Comparison of ENCODE assay signal across 11 cellular contexts in the genomic region with DNA sequence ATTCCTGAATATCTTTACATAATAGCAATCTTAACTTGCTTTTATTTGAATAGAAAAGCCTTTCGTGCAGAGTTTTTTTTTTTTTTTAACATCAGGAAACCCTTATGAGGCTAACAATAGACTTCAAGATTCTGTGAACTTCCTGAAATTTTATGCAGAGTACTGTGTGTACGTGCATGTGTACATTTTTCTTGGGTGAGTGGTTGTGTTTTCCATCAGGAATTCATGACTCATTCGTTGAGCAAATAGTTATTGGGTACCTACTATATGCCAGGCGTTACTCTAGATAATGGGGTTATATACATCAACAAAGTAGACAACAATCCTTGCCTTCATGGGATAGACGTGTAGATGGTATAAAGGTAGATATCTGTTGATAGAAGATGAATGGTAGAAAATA. TPM values are rescaled to one million over a fixed set of nuclear protein-coding genes. Genes with fewer than 3 reads are reported as not detected.
DNase-seq lines count a peak whose midpoint lies in the region; ATAC-seq and TF ChIP-seq lines count a peak whose summit lies in the region.
"Had no signal": no experiment of that assay in that cellular context is flagged by ENCODE, and none has a peak within 500 bp of the region (broad histone marks: within the 10 kb centered on the region; RNA-seq: fewer than 3 reads in every experiment).

No MANE protein-coding gene starts in this region.

- H3K27ac ChIP-seq in BLaER1 (no peak overlapping the region), mesodermal cell (ENCODE audit: low read depth, low read length, severe bottlenecking) (peak overlapping the region; percentile 66)

- H3K9me3 Mint-ChIP-seq in T-cell, result peaks cover 0 to 9% (median 8%) of the 10 kb centered on the region in 3 donors

- peaks cover 51% of the 10 kb centered on the region for H3K36me3 Mint-ChIP-seq in T-cell

- no peak overlapping the region for H3K4me3 ChIP-seq in BLaER1
- H3K4me3 ChIP-seq in cardiac fibroblast (replicated peaks in 1 of 2; ENCODE audit: low read depth in 2 of 2, low read length in 2 of 2), result no peak overlapping the region
- H3K4me3 ChIP-seq in mesodermal cell (ENCODE audit: extremely low read depth, insufficient read depth, low read length, poor library complexity, severe bottlenecking), result no peak overlapping the region

- H3K27ac Mint-ChIP-seq in T-cell, result no peak overlapping the region
- H3K27ac Mint-ChIP-seq: H9 had no signal

- no peak overlapping the region for H3K4me3 Mint-ChIP-seq in T-cell
- H3K4me3 Mint-ChIP-seq: activated naive CD4-positive, alpha-beta T cell treated with anti-CD3 and anti-CD28 coated beads, Interleukin-2, amount 50 U/mL, for 24 hours; H9 had no signal

- peaks cover 17% of the 10 kb centered on the region for H3K9me3 ChIP-seq in BLaER1
- H3K9me3 ChIP-seq in mesodermal cell (ENCODE audit: control insufficient read depth, low read length), result peaks cover 5% of the 10 kb centered on the region

- H3K4me1 ChIP-seq in BLaER1, result peaks cover 13% of the 10 kb centered on the region
- H3K4me1 ChIP-seq in mesodermal cell (ENCODE audit: control insufficient read depth, insufficient read depth, low read length, poor library complexity, severe bottlenecking), result peaks cover 18% of the 10 kb centered on the region

- POLR2A ChIA-PET in T-cell (lab: Charles Lee), result no interaction called here

- no peak for ATAC-seq in T-cell (replicated peaks in 1 of 4)
- ATAC-seq in GM21367 (IDR thresholded peaks at IDR 0.05; ENCODE audit: unreplicated experiment), result no peak
- ATAC-seq in GM18517 (IDR thresholded peaks at IDR 0.05; ENCODE audit: unreplicated experiment), result no peak

- CTCF ChIA-PET in T-cell (lab: Charles Lee), result no interaction called here

- H3K36me3 ChIP-seq in BLaER1 (peaks cover 38% of the 10 kb centered on the region), mesodermal cell (ENCODE audit: control insufficient read depth, insufficient read depth, low read length) (peaks cover 4% of the 10 kb centered on the region)

- peak overlapping the region; percentile 29; the same call in 1 of the 2 replicates for H3K4me2 ChIP-seq in BLaER1

- 80 to 100% methylated on average over 1 of the region's 5 CpGs for WGBS in mesodermal cell (ENCODE audit: insufficient coverage in 2 of 2), 2 experiments

- H3K27me3 Mint-ChIP-seq in T-cell, result no peaks in the 10 kb centered on the region
- H3K27me3 Mint-ChIP-seq: activated naive CD4-positive, alpha-beta T cell treated with anti-CD3 and anti-CD28 coated beads, Interleukin-2, amount 50 U/mL, for 24 hours had no signal

- H3K9ac ChIP-seq in BLaER1, result no peak overlapping the region

- no peaks in the 10 kb centered on the region for H4K20me1 ChIP-seq in BLaER1

- H3K4me1 Mint-ChIP-seq in T-cell, result peaks cover 16 to 21% (median 16%) of the 10 kb centered on the region in 3 donors

- H3K27me3 ChIP-seq in BLaER1, result no peaks in the 10 kb centered on the region

- no peak for TF ChIP-seq CTCF in cardiac fibroblast (IDR thresholded peaks at IDR 0.05; ENCODE audit: low read depth, low read length)

- DNase-seq in LHCN-M2 (ENCODE audit: low read depth) (peak; percentile 94), cardiac fibroblast (ENCODE audit: low read depth in 2 of 2) (peak; percentile 95 to 96), T-cell (no peak), NK-92 (lab: John Stamatoyannopoulos, UW; ENCODE audit: unreplicated experiment) (no peak)
- DNase-seq: H9, T-helper 9 cell had no signal

RNA-seq across cellular contexts. Expression of gene MRPL1, which starts 59.1 kb away (rescaled TPM):
- total RNA-seq in LHCN-M2 (2014; rRNA removed) (39.4 TPM in 2 replicates), T-cell (10 to 100 TPM; 16.9 to 27.2 (median 21.0) TPM)
- polyA plus RNA-seq in LHCN-M2 (2012), result 20.6 TPM
- polyA plus RNA-seq in mesodermal cell (2013, experiment 1 of 2), result 15.5 TPM
- polyA plus RNA-seq in mesodermal cell (2013, experiment 2 of 2), result 27.5 TPM

Comparison
In these comparisons a context has a peak if more than half of its experiments do, and no peak if none do; other contexts are left out.
1. DNase-seq: peak in LHCN-M2 (single experiment) and cardiac fibroblast (2 of 2); none in T-cell (0 of 34) and NK-92 (single experiment).